In genomic region chr2:101310591-101311389, GRCh38 we compare ENCODE assay signal across 1 cellular context.
TF ChIP-seq lines count a peak whose summit lies in the region.

No MANE protein-coding gene starts in this region.

TF ChIP-seq in HepG2, 621 proteins besides CTCF, POLR2A, EP300 and RAD21 (continued from another document and continues in another):
- no peak for TF ChIP-seq TRIM22 (IDR thresholded peaks at IDR 0.05)
- TF ChIP-seq SRSF9 (IDR thresholded peaks at IDR 0.05; ENCODE audit: borderline replicate concordance, insufficient read depth, low read depth, low read length, poor library complexity, severe bottlenecking) = no peak
- TF ChIP-seq ZNF790 (CRISPR knock-in tag; IDR thresholded peaks at IDR 0.05; ENCODE audit: borderline replicate concordance) = no peak
- no peak for TF ChIP-seq HES4 (CRISPR knock-in tag; IDR thresholded peaks at IDR 0.05; ENCODE audit: borderline replicate concordance)
- no peak for TF ChIP-seq JUNB (CRISPR knock-in tag; IDR thresholded peaks at IDR 0.05; ENCODE audit: borderline replicate concordance)
- TF ChIP-seq ZSCAN12 (CRISPR knock-in tag; IDR thresholded peaks at IDR 0.05) = no peak
- TF ChIP-seq ZNF17 (CRISPR knock-in tag; IDR thresholded peaks at IDR 0.05) = no peak
- no peak for TF ChIP-seq AGO1 (IDR thresholded peaks at IDR 0.05; ENCODE audit: low read depth, low read length, poor library complexity, severe bottlenecking)
- TF ChIP-seq MED13 (CRISPR knock-in tag; IDR thresholded peaks at IDR 0.05) = no peak
- no peak for TF ChIP-seq THAP8 (CRISPR knock-in tag; IDR thresholded peaks at IDR 0.05; ENCODE audit: borderline replicate concordance)
- no peak for TF ChIP-seq ZNF44 (CRISPR knock-in tag; IDR thresholded peaks at IDR 0.05)
- no peak for TF ChIP-seq THAP11 (CRISPR knock-in tag; IDR thresholded peaks at IDR 0.05)
- TF ChIP-seq ZNF770 (CRISPR knock-in tag; IDR thresholded peaks at IDR 0.05) = no peak
- no peak; the same call in 1 of the 2 replicates for TF ChIP-seq ZNF607 (CRISPR knock-in tag; IDR thresholded peaks at IDR 0.05; ENCODE audit: borderline replicate concordance)
- TF ChIP-seq, protein P1, sequence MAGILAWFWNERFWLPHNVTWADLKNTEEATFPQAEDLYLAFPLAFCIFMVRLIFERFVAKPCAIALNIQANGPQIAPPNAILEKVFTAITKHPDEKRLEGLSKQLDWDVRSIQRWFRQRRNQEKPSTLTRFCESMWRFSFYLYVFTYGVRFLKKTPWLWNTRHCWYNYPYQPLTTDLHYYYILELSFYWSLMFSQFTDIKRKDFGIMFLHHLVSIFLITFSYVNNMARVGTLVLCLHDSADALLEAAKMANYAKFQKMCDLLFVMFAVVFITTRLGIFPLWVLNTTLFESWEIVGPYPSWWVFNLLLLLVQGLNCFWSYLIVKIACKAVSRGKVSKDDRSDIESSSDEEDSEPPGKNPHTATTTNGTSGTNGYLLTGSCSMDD (CRISPR knock-in tag; IDR thresholded peaks at IDR 0.05) = no peak
- TF ChIP-seq WIZ (CRISPR knock-in tag; IDR thresholded peaks at IDR 0.05) = no peak
- TF ChIP-seq, protein P2, sequence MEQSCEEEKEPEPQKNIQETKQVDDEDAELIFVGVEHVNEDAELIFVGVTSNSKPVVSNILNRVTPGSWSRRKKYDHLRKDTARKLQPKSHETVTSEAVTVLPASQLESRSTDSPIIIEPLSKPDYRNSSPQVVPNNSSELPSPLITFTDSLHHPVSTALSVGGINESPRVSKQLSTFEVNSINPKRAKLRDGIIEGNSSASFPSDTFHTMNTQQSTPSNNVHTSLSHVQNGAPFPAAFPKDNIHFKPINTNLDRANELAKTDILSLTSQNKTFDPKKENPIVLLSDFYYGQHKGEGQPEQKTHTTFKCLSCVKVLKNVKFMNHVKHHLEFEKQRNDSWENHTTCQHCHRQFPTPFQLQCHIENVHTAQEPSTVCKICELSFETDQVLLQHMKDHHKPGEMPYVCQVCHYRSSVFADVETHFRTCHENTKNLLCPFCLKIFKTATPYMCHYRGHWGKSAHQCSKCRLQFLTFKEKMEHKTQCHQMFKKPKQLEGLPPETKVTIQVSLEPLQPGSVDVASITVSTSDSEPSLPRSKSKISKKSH (CRISPR knock-in tag; IDR thresholded peaks at IDR 0.05; ENCODE audit: borderline replicate concordance) = no peak
- no peak for TF ChIP-seq ESRRA (CRISPR knock-in tag; IDR thresholded peaks at IDR 0.05; ENCODE audit: low read depth)
- no peak for TF ChIP-seq ZBED4 (CRISPR knock-in tag; IDR thresholded peaks at IDR 0.05; ENCODE audit: borderline replicate concordance)
- no peak for TF ChIP-seq ZBTB43 (CRISPR knock-in tag; conservative IDR thresholded peaks at IDR 0.05)
- peak; percentile 66 for TF ChIP-seq EHMT2 (IDR thresholded peaks at IDR 0.05; ENCODE audit: borderline replicate concordance, low read depth, low read length)
- TF ChIP-seq ZNF280D (CRISPR knock-in tag; IDR thresholded peaks at IDR 0.05) = no peak
- no peak for TF ChIP-seq ZFP37 (CRISPR knock-in tag; IDR thresholded peaks at IDR 0.05; ENCODE audit: borderline replicate concordance)
- no peak for TF ChIP-seq TEAD2 (CRISPR knock-in tag; IDR thresholded peaks at IDR 0.05)
- TF ChIP-seq STAG1 (CRISPR knock-in tag; IDR thresholded peaks at IDR 0.05) = no peak
- no peak for TF ChIP-seq RFXANK (CRISPR knock-in tag; IDR thresholded peaks at IDR 0.05)
- TF ChIP-seq KLF11 (CRISPR knock-in tag; IDR thresholded peaks at IDR 0.05) = no peak
- TF ChIP-seq ZNF768 (CRISPR knock-in tag; IDR thresholded peaks at IDR 0.05) = no peak
- no peak for TF ChIP-seq ZBTB38 (CRISPR knock-in tag; IDR thresholded peaks at IDR 0.05)
- TF ChIP-seq CREB1 (IDR thresholded peaks at IDR 0.05) = no peak
- TF ChIP-seq CREB1 (CRISPR knock-in tag; IDR thresholded peaks at IDR 0.05) = 0 out of 2 replicates have a peak, but pooled peaks have one; percentile 24
- no peak for TF ChIP-seq ZNF431 (CRISPR knock-in tag; IDR thresholded peaks at IDR 0.05; ENCODE audit: borderline replicate concordance, low read depth)
- TF ChIP-seq ZNF792 (CRISPR knock-in tag; IDR thresholded peaks at IDR 0.05) = no peak
- TF ChIP-seq GPN1 (CRISPR knock-in tag; IDR thresholded peaks at IDR 0.05; ENCODE audit: borderline replicate concordance) = no peak
- no peak for TF ChIP-seq BRF2 (CRISPR knock-in tag; IDR thresholded peaks at IDR 0.05)
- TF ChIP-seq ZNF503 (CRISPR knock-in tag; IDR thresholded peaks at IDR 0.05) = peak; percentile 37; the same call in 1 of the 2 replicates
- peak; percentile 73 for TF ChIP-seq JARID2 (CRISPR knock-in tag; IDR thresholded peaks at IDR 0.05; ENCODE audit: insufficient replicate concordance)
- no peak for TF ChIP-seq TEAD3 (CRISPR knock-in tag; optimal IDR thresholded peaks at IDR 0.05; ENCODE audit: borderline replicate concordance)
- TF ChIP-seq BORCS8-MEF2B (CRISPR knock-in tag; IDR thresholded peaks at IDR 0.05) = no peak
- TF ChIP-seq, protein P3, sequence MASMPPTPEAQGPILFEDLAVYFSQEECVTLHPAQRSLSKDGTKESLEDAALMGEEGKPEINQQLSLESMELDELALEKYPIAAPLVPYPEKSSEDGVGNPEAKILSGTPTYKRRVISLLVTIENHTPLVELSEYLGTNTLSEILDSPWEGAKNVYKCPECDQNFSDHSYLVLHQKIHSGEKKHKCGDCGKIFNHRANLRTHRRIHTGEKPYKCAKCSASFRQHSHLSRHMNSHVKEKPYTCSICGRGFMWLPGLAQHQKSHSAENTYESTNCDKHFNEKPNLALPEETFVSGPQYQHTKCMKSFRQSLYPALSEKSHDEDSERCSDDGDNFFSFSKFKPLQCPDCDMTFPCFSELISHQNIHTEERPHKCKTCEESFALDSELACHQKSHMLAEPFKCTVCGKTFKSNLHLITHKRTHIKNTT (CRISPR knock-in tag; IDR thresholded peaks at IDR 0.05) = no peak
